Comparison of ENCODE assay signal across 8 cellular contexts in the genomic region with DNA sequence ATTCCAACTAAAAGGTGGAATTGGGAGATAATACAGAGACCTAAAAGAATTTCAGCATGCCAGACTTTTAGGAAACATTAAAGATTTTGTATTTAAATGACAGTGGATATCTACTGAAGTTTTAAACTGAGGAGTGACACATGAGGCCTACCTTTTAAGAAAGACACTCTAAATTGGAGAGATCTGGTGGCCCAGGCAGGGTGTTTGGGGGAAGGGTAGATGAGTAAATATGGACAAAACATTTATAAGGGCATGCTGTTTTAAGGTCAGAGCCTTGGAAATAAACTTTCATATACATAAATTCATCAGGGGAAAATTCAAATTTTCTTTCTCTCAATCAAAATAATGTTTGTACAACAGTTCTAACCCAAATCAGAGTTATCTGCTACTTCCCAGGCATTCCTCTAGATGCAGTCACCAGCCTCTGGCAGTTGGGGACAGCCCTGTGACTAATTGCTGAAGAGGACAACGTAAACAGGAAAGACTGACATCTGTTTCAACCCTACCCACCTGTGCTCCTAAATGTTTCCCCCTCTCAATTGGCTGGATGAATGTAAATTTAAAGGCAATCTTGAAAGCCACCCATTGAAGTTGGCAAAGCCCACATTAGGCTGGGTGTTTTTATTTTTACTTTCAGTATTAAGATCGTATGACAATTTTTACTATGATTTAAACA.
DNase-seq lines count a peak whose midpoint lies in the region; ATAC-seq and TF ChIP-seq lines count a peak whose summit lies in the region.

No MANE protein-coding gene starts in this region.

- BruUV-seq in PC-3 (replicated peaks; lab: Mats Ljungman, UMichigan) = no TSS peak

- no peaks in the 10 kb centered on the region for H3K27me3 ChIP-seq in PC-3 (ENCODE audit: low read length)
- H3K27me3 ChIP-seq in thyroid gland = no peaks in the 10 kb centered on the region

- TF ChIP-seq POLR2A in thyroid gland (IDR thresholded peaks at IDR 0.05) = no peak

- no peaks in the 10 kb centered on the region for H3K36me3 ChIP-seq in PC-3 (ENCODE audit: low read depth, low read length)
- no peaks in the 10 kb centered on the region for H3K36me3 ChIP-seq in thyroid gland

- H3K4me1 ChIP-seq in PC-3 (ENCODE audit: insufficient read depth, low read length) (peaks cover 17% of the 10 kb centered on the region), thyroid gland (no peaks in the 10 kb centered on the region)

- POLR2A ChIA-PET in PC-3 (lab: Charles Lee; ENCODE audit: unreplicated experiment) = no interaction called here

- H3K4me3 ChIP-seq in PC-3 (ENCODE audit: low read length) = peak overlapping the region; percentile 70
- no peak overlapping the region for H3K4me3 ChIP-seq in thyroid gland (replicated peaks in 1 of 3)

- H3K9ac ChIP-seq in PC-3 (ENCODE audit: low read length) = peak overlapping the region; percentile 49

- ATAC-seq in GM18517 (IDR thresholded peaks at IDR 0.05; ENCODE audit: unreplicated experiment) (peak; percentile 98), HG02763 (IDR thresholded peaks at IDR 0.05; ENCODE audit: unreplicated experiment) (peak; percentile 88), PC-3 (peak; percentile 99)

- peak overlapping the region; percentile 75 for H2AFZ ChIP-seq in PC-3 (ENCODE audit: low read length)

- CTCF ChIA-PET in PC-3 (lab: Charles Lee) = no interaction called here

- DNase-seq in PC-3 = peak; percentile 88
- DNase-seq in hepatic stellate cell (ENCODE audit: low spot score) = peak; percentile 24
- no peak for DNase-seq in activated T-cell treated with anti-CD3 and anti-CD28 coated beads for 4 hours
- no peak for DNase-seq in pons (ENCODE audit: low spot score)
- no peak for DNase-seq in thyroid gland
- DNase-seq in NCI-H226 = no peak

- WGBS in thyroid gland, 2 donors = 56 to 63% methylated on average over 2 of the region's 2 CpGs

- H3K9me3 ChIP-seq in PC-3 (ENCODE audit: low read length) (no peaks in the 10 kb centered on the region), thyroid gland (no peaks in the 10 kb centered on the region)

- H3K27ac ChIP-seq in PC-3 (ENCODE audit: low read length) = peak overlapping the region; percentile 84
- H3K27ac ChIP-seq in thyroid gland = no peak overlapping the region

- H3K4me2 ChIP-seq in PC-3 (ENCODE audit: low read length) = peak overlapping the region; percentile 87

- no peaks in the 10 kb centered on the region for H3K79me2 ChIP-seq in PC-3 (ENCODE audit: low read length)

- H3K9me2 ChIP-seq in PC-3 (replicated peaks; ENCODE audit: low read length) = no peaks in the 10 kb centered on the region

- TF ChIP-seq CTCF in PC-3 (conservative IDR thresholded peaks at IDR 0.05; ENCODE audit: low read depth, low read length) (no peak), thyroid gland (IDR thresholded peaks at IDR 0.05) (no peak)

- intact Hi-C loops in PC-3 (cut with micrococcal nuclease) (no loop called here), thyroid gland (cut with DNase I) (no loop called here)

- H3F3A ChIP-seq in PC-3 (ENCODE audit: low read length, unreplicated experiment) = no peaks in the 10 kb centered on the region

- H4K20me1 ChIP-seq in PC-3 (ENCODE audit: low read length) = no peaks in the 10 kb centered on the region

Comparison
In these comparisons a context has a peak if more than half of its experiments do, and no peak if none do; other contexts are left out.
1. DNase-seq: peak in PC-3 (single experiment) and hepatic stellate cell (single experiment); none in activated T-cell treated with anti-CD3 and anti-CD28 coated beads for 4 hours (single experiment), pons (single experiment), thyroid gland (0 of 2) and NCI-H226 (single experiment).
2. Peak in every context shown above with its lines, with median percentiles within 50 percentile points of each other: ATAC-seq.